Comparison of ENCODE assay signal across 15 cellular contexts in the genomic region with DNA sequence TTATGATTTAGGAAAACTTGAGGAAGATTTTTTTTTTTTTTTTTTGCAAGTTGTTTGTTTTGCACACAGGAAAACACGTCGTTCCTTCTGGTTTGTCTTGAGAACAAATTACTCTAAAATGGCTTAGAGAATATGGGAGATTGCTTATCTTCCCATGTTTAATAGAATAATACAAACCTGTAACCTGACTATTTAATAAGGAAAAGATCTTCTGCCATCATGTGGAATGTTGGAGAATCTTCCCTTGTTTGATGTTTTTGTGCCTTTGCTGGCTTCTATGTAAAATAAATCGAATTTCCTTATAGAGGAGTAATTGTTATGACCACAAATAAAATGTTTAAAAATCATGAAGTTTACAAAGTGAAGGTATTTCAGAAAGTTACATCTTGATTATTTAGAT.
DNase-seq lines count a peak whose midpoint lies in the region; ATAC-seq, FAIRE-seq and TF ChIP-seq lines count a peak whose summit lies in the region.
"Had no signal": no experiment of that assay in that cellular context is flagged by ENCODE, and none has a peak within 500 bp of the region (broad histone marks: within the 10 kb centered on the region; RNA-seq: fewer than 3 reads in every experiment).

No MANE protein-coding gene starts in this region.

- POLR2A ChIA-PET in Panc1 (lab: Charles Lee) = no interaction called here

- no peaks in the 10 kb centered on the region for H3K9me3 ChIP-seq in Panc1 (ENCODE audit: control insufficient read depth, insufficient read depth, low read depth, low read length)
- H3K9me3 ChIP-seq in neural progenitor cell (ENCODE audit: low read depth) = no peaks in the 10 kb centered on the region
- H3K9me3 ChIP-seq in small intestine (ENCODE audit: control insufficient read depth, low read depth) = no peaks in the 10 kb centered on the region
- H3K9me3 ChIP-seq: psoas muscle had no signal

- H3K79me2 ChIP-seq in neural progenitor cell (ENCODE audit: low read depth) = no peaks in the 10 kb centered on the region

- no peaks in the 10 kb centered on the region for H4K20me1 ChIP-seq in neural progenitor cell (ENCODE audit: low read depth)

- in situ Hi-C loops in Panc1 (cut with HindIII; ENCODE audit: low pct_unique_long_range_greater_than_20kb, low sequenced_read_pairs) = no loop called here

- peaks cover 3% of the 10 kb centered on the region for H3K9me3 Mint-ChIP-seq in neural progenitor cell

- ATAC-seq in Panc1 (no peak), HG03354 (IDR thresholded peaks at IDR 0.05; ENCODE audit: poor library complexity, severe bottlenecking, unreplicated experiment) (no peak)
- ATAC-seq: psoas muscle had no signal

- H3K4me2 ChIP-seq in neural progenitor cell = no peak overlapping the region

- CTCF ChIA-PET in Panc1 (lab: Charles Lee) = no interaction called here

- 26 to 44% (median 37%) methylated on average over 3 of the region's 3 CpGs for WGBS in small intestine, 3 donors

- peaks cover 5% of the 10 kb centered on the region for H3K4me1 Mint-ChIP-seq in neural progenitor cell

- H3K4me3 ChIP-seq in Panc1 (ENCODE audit: low read depth in 2 of 2, low read length in 2 of 2) = no peak overlapping the region
- H3K4me3 ChIP-seq in neural progenitor cell = no peak overlapping the region
- no peak overlapping the region for H3K4me3 ChIP-seq in small intestine (ENCODE audit: low read depth in 1 of 2, low read length in 2 of 2)
- H3K4me3 ChIP-seq: psoas muscle had no signal

- BruUV-seq in Panc1 (replicated peaks; lab: Mats Ljungman, UMichigan) = no TSS peak

- intact Hi-C loops in Panc1 (cut with micrococcal nuclease; ENCODE audit: unreplicated experiment) = no loop called here

- H3K27me3 ChIP-seq in Panc1 (ENCODE audit: control insufficient read depth, insufficient read depth, low read length) (no peaks in the 10 kb centered on the region), neural progenitor cell (no peaks in the 10 kb centered on the region), small intestine (ENCODE audit: control insufficient read depth in 2 of 2, insufficient read depth in 2 of 2, low read length in 2 of 2) (no peaks in the 10 kb centered on the region)

- H3K36me3 ChIP-seq in Panc1 (ENCODE audit: control insufficient read depth, insufficient read depth, low read length) (no peaks in the 10 kb centered on the region), neural progenitor cell (no peaks in the 10 kb centered on the region), small intestine (ENCODE audit: control insufficient read depth in 2 of 2, insufficient read depth in 2 of 2, low read length in 2 of 2) (no peaks in the 10 kb centered on the region)

- H2AFZ ChIP-seq in neural progenitor cell (replicated peaks) = no peak overlapping the region

- DNase-seq in D721Med (ENCODE audit: insufficient read length, low spot score) (no peak), Panc1 (ENCODE audit: low read depth, low spot score) (peak; percentile 17), neural progenitor cell (ENCODE audit: low spot score) (no peak), small intestine (no peak), hepatic stellate cell (ENCODE audit: low spot score) (no peak)
- no peak for DNase-seq in effector CD8-positive, alpha-beta T cell (lab: John Stamatoyannopoulos, UW)
- DNase-seq: activated CD4-positive, alpha-beta T cell treated with anti-CD3 and anti-CD28 coated beads, Interleukin-2, amount 50 U/mL, for 1 hour; dermis blood vessel endothelial cell; DMS79; NCI-H146; NCI-H526 treated with DMSO at 0.1 percent for 48 hours; psoas muscle; T1000 had no signal

- H3K4me1 ChIP-seq in Panc1 (ENCODE audit: control insufficient read depth, insufficient read depth, low read length) (no peaks in the 10 kb centered on the region; the same call in 1 of the 2 replicates), neural progenitor cell (peaks cover 8% of the 10 kb centered on the region), small intestine (ENCODE audit: control insufficient read depth in 2 of 2, insufficient read depth in 1 of 2, low read depth in 1 of 2, low read length in 1 of 2) (no peaks in the 10 kb centered on the region)
- H3K4me1 ChIP-seq: psoas muscle had no signal

- no peak for FAIRE-seq in D721Med (lab: Jason Lieb, UNC)
- FAIRE-seq in endometrium (lab: Jason Lieb, UNC) = peak; percentile 57
- no peak for FAIRE-seq in small intestine (lab: Jason Lieb, UNC)

- H3K9ac ChIP-seq in neural progenitor cell = no peak overlapping the region

- no peak overlapping the region for H3K27ac Mint-ChIP-seq in neural progenitor cell

- no peaks in the 10 kb centered on the region for H3K27me3 Mint-ChIP-seq in neural progenitor cell (ENCODE audit: insufficient read depth, low read depth)

- H3F3A ChIP-seq in neural progenitor cell (ENCODE audit: low read depth) = no peaks in the 10 kb centered on the region

- TF ChIP-seq CTCF in D721Med (IDR thresholded peaks at IDR 0.05; ENCODE audit: insufficient read depth, missing control alignments) (peak; percentile 21), Panc1 (IDR thresholded peaks at IDR 0.05) (peak; percentile 25; the same call in 1 of the 2 replicates), neural progenitor cell (IDR thresholded peaks at IDR 0.05) (peak; percentile 34)

- no peak overlapping the region for H3K4me3 Mint-ChIP-seq in neural progenitor cell

- H3K27ac ChIP-seq in Panc1 (ENCODE audit: low read length) (no peak overlapping the region), neural progenitor cell (no peak overlapping the region), small intestine (ENCODE audit: low read depth in 1 of 2, low read length in 1 of 2) (no peak overlapping the region)
- H3K27ac ChIP-seq: psoas muscle had no signal

- no peaks in the 10 kb centered on the region for H3K36me3 Mint-ChIP-seq in neural progenitor cell
